ENCODE assay signal across 9 cellular contexts in the genomic region with DNA sequence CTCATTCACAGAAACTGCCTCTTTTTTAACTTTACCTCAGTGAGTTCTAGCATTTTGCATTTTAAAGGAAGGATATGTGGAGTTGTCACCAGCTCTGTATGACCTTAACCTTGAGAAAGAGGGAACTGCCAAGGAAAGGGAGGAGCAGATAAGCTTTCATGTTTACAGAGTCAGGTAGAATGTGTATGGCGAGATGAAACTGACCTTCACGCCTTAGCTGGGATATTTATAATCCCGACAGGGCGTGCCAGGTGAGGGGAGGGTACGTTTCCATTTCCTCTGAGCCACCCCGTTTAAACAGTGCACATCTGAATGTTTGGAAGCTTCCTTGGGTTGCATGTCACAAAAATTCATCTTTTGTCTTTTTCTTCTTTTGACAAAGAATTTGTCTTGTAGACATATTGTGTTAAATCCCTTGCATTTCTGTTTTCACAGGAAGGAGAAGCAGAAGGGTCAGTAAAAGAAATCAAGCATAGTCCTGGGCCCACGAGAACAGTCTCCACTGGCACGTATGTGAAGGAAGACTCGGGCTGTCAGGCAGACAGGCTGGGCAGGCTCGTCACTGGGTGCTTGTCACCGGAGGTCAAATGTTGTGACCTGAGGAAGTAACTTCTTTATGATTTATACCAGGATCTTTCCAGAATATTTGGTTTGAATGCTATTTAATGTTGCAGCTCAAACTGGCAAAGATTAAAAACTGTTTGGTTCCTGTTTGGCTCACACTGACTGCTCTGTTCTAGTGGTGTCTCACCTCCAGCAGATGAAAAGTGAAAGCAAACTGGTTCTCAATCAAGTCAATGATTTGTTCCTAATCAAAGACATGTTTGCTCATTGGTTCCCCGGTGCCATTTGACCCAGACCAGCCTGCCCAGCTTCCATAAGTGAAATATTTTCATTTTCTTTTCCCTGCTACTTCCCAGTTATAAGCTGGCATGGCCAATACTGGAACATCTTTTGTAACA. TPM values are rescaled to one million over a fixed set of nuclear protein-coding genes. Genes with fewer than 3 reads are reported as not detected.
DNase-seq lines count a peak whose midpoint lies in the region; ATAC-seq, FAIRE-seq and TF ChIP-seq lines count a peak whose summit lies in the region.
"Had no signal": no experiment of that assay in that cellular context is flagged by ENCODE, and none has a peak within 500 bp of the region (broad histone marks: within the 10 kb centered on the region; RNA-seq: fewer than 3 reads in every experiment).

No MANE protein-coding gene starts in this region.

- TF ChIP-seq CTCF in K562 (IDR thresholded peaks at IDR 0.05 in 2 of 3, conservative IDR thresholded peaks at IDR 0.05 in 1 of 3; ENCODE audit: insufficient read depth in 2 of 3, low read depth in 1 of 3, low read length in 3 of 3): no peak
- TF ChIP-seq CTCF in tibial artery (IDR thresholded peaks at IDR 0.05): no peak

- POLR2A ChIA-PET in K562 (lab: Yijun Ruan, JAX): interaction anchor here (1.6 kb wide), 1 partner anchor 26 kb away, joined by 4 read pairs; no protein-coding TSS in a partner anchor

- H3K27me3 ChIP-seq in K562 (ENCODE audit: control insufficient read depth in 2 of 2, insufficient read depth in 2 of 2, low read length in 2 of 2) (no peaks in the 10 kb centered on the region), tibial artery (no peaks in the 10 kb centered on the region), SJCRH30 (no peaks in the 10 kb centered on the region)

- CTCF ChIA-PET in K562 (lab: Yijun Ruan, JAX; ENCODE audit: low intra/inter-chr PET ratio): no interaction called here

- TF ChIP-seq POLR2A in GM12891 (IDR thresholded peaks at IDR 0.05; ENCODE audit: low read depth, low read length) (no peak), K562 (conservative IDR thresholded peaks at IDR 0.05) (no peak)

- peak overlapping the region; percentile 80 for H3K4me3 Mint-ChIP-seq in natural killer cell treated with Interleukin-12 subunit alpha and Interleukin-12 subunit beta and Interleukin-15 and Interleukin-18, amount 100 ng/mL, for 72 hours

- H3K36me3 Mint-ChIP-seq in natural killer cell treated with Interleukin-12 subunit alpha and Interleukin-12 subunit beta and Interleukin-15 and Interleukin-18, amount 100 ng/mL, for 72 hours: peaks cover 32% of the 10 kb centered on the region

- FAIRE-seq in GM12891 (lab: Jason Lieb, UNC) (peak; percentile 83), K562 (lab: Jason Lieb, UNC) (peak; percentile 91)

- H3K4me2 ChIP-seq in K562 (ENCODE audit: insufficient read depth, low read length): peak overlapping the region; percentile 53

- H3K79me2 ChIP-seq in K562 (ENCODE audit: control insufficient read depth, insufficient read depth, low read length): no peaks in the 10 kb centered on the region

- peak overlapping the region; percentile 67 to 80 for H3K27ac Mint-ChIP-seq in natural killer cell treated with Interleukin-12 subunit alpha and Interleukin-12 subunit beta and Interleukin-15 and Interleukin-18, amount 100 ng/mL, for 72 hours

- 7% methylated on average over 12 of the region's 12 CpGs for WGBS in K562 (ENCODE audit: insufficient coverage, low coverage, missing lambda C conversion rate)

- peak overlapping the region; percentile 56; the same call in 2 of the 3 replicates for H3K27ac ChIP-seq in K562 (ENCODE audit: extremely low read depth, low read depth, low read length)
- no peak overlapping the region for H3K27ac ChIP-seq in tibial artery
- no peak overlapping the region for H3K27ac ChIP-seq in SJCRH30

- H3K9me3 ChIP-seq in K562 (replicated peaks; ENCODE audit: control insufficient read depth, insufficient read depth, low read depth, low read length) (no peaks in the 10 kb centered on the region), tibial artery (no peaks in the 10 kb centered on the region), SJCRH30 (replicated peaks) (no peaks in the 10 kb centered on the region)

- no TSS peak for BruUV-seq in K562 (replicated peaks; lab: Mats Ljungman, UMichigan)

- intact Hi-C loops in K562 (cut with micrococcal nuclease) (loop anchor here (5.0 kb wide), 1 partner anchor 46 kb away; a partner anchor contains a TSS), tibial artery (cut with DNase I; ENCODE audit: low total_unique reads) (no loop called here)

- H2AFZ ChIP-seq in K562 (ENCODE audit: low read depth, low read length): peak overlapping the region; percentile 75

- DNase-seq in GM12891 (ENCODE audit: insufficient read length, low spot score): no peak
- peak in 1 of 4 experiments; percentile 41 for DNase-seq in K562 (ENCODE audit: extremely low read depth in 1 of 4, low spot score in 3 of 4)
- DNase-seq in natural killer cell treated with Interleukin-12 subunit alpha and Interleukin-12 subunit beta and Interleukin-15 and Interleukin-18, amount 100 ng/mL, for 72 hours (ENCODE audit: low spot score): no peak
- DNase-seq in tibial artery: no peak
- DNase-seq in DMS79 treated with DMSO at 0.1 percent for 48 hours (lab: John Stamatoyannopoulos, UW): no peak
- no peak for DNase-seq in SJCRH30
- DNase-seq: DMS53 had no signal

- ATAC-seq in HG03439 (IDR thresholded peaks at IDR 0.05; ENCODE audit: unreplicated experiment) (peak; percentile 65), K562 (peak; percentile 66), HG02678 (IDR thresholded peaks at IDR 0.05; ENCODE audit: unreplicated experiment) (no peak)
- ATAC-seq in natural killer cell treated with Interleukin-12 subunit alpha and Interleukin-12 subunit beta and Interleukin-15 and Interleukin-18, amount 100 ng/mL, for 72 hours: peak; percentile 75 to 80

- no peaks in the 10 kb centered on the region for H3K9me1 ChIP-seq in K562 (ENCODE audit: control insufficient read depth, insufficient read depth, low read length)

- H3K4me3 ChIP-seq in K562 (no peak overlapping the region), tibial artery (no peak overlapping the region), SJCRH30 (no peak overlapping the region)

- peaks cover 0 to 25% of the 10 kb centered on the region in 2 experiments; a peak in 3 of 5 replicates for H3K4me1 ChIP-seq in K562 (replicated peaks in 1 of 2; ENCODE audit: control insufficient read depth in 2 of 2, insufficient read depth in 2 of 2, low read length in 2 of 2)
- peaks cover 0 to 6% (median 0%) of the 10 kb centered on the region in 4 donors for H3K4me1 ChIP-seq in tibial artery
- H3K4me1 ChIP-seq in SJCRH30: no peaks in the 10 kb centered on the region

- H3K9ac ChIP-seq in K562 (ENCODE audit: insufficient read depth in 1 of 2, low read depth in 2 of 2, low read length in 2 of 2): no peak overlapping the region

- in situ Hi-C loops in K562 (cut with MboI): no loop called here

- H3K9me3 Mint-ChIP-seq in natural killer cell treated with Interleukin-12 subunit alpha and Interleukin-12 subunit beta and Interleukin-15 and Interleukin-18, amount 100 ng/mL, for 72 hours: no peaks in the 10 kb centered on the region

- H4K20me1 ChIP-seq in K562 (replicated peaks; ENCODE audit: control insufficient read depth, insufficient read depth, low read length): no peaks in the 10 kb centered on the region

- no peaks in the 10 kb centered on the region for H3K36me3 ChIP-seq in K562 (ENCODE audit: control insufficient read depth, insufficient read depth, low read length)
- peaks cover 80 to 86% (median 85%) of the 10 kb centered on the region in 3 donors for H3K36me3 ChIP-seq in tibial artery
- no peaks in the 10 kb centered on the region for H3K36me3 ChIP-seq in SJCRH30

- no peaks in the 10 kb centered on the region for H3K27me3 Mint-ChIP-seq in natural killer cell treated with Interleukin-12 subunit alpha and Interleukin-12 subunit beta and Interleukin-15 and Interleukin-18, amount 100 ng/mL, for 72 hours

- peaks cover 33 to 41% of the 10 kb centered on the region in 2 donors for H3K4me1 Mint-ChIP-seq in natural killer cell treated with Interleukin-12 subunit alpha and Interleukin-12 subunit beta and Interleukin-15 and Interleukin-18, amount 100 ng/mL, for 72 hours (ENCODE audit: low read depth in 2 of 2)

- TF ChIP-seq EP300 in K562 (IDR thresholded peaks at IDR 0.05; ENCODE audit: low read length): peak; percentile 29; the same call in 1 of the 2 replicates

- no peak for TF ChIP-seq RAD21 in K562 (CRISPR knock-in tag; conservative IDR thresholded peaks at IDR 0.05 in 1 of 2, IDR thresholded peaks at IDR 0.05 in 1 of 2)

RNA-seq across cellular contexts. Expression of a gene that starts 16.1 kb away (rescaled TPM):
- 31.1 TPM for polyA plus RNA-seq in GM12891 (2012; ENCODE audit: low read depth, missing spikeins)
- 3.1 and 10.3 TPM in 2 replicates for total RNA-seq in K562 (2011; cell fraction: chromatin; rRNA removed; ENCODE audit: low replicate concordance)
- total RNA-seq in K562 (2011; cell fraction: nucleolus; rRNA removed): 1.6 and 1.7 TPM in 2 replicates
- 3.6 and 8.3 TPM in 2 replicates for total RNA-seq in K562 (2011; cell fraction: nucleoplasm; rRNA removed)
- total RNA-seq in K562 (2014; rRNA removed) (5.8 and 6.0 TPM in 2 replicates), K562 (2014; rRNA removed; fragmentation: Illumina TruSeq; extraction: Trizol) (4.7 and 4.8 TPM in 2 replicates), K562 (2015; rRNA removed; fragmentation: Illumina TruSeq; extraction: Trizol) (3.0 and 3.4 TPM in 2 replicates), K562 (2021) (5.3 and 6.8 TPM in 2 replicates)
- polyA plus RNA-seq in K562 (2011; rRNA removed) (4.6 and 5.0 TPM in 2 replicates), K562 (2014; fragmentation: Illumina TruSeq; extraction: Trizol) (5.2 and 5.3 TPM in 2 replicates), K562 (2014; fragmentation: Nextera tagmentation; extraction: Ambion mirVana) (1 to 10 TPM; 2.2 to 2.4 TPM), K562 (2014; rRNA removed) (4.1 and 5.1 TPM in 2 replicates)
- 0.79 and 1.8 TPM in 2 replicates for polyA plus RNA-seq in K562 (2011; cell fraction: cytosol; rRNA removed)
- polyA plus RNA-seq in K562 (2011; cell fraction: nucleus; rRNA removed): 3.9 and 4.8 TPM in 2 replicates
- polyA plus RNA-seq in K562 (2012): 13.6 and 29.9 TPM in 2 replicates
- polyA minus RNA-seq in K562 (2011; rRNA and poly(A)+ RNA removed): 5.0 and 5.8 TPM in 2 replicates
- polyA minus RNA-seq in K562 (2011; cell fraction: cytosol; rRNA and poly(A)+ RNA removed): 1.9 and 4.8 TPM in 2 replicates
- polyA minus RNA-seq in K562 (2011; cell fraction: nucleus; rRNA and poly(A)+ RNA removed): 1.3 and 2.6 TPM in 2 replicates
- total RNA-seq in natural killer cell treated with Interleukin-12 subunit alpha and Interleukin-12 subunit beta and Interleukin-15 and Interleukin-18, amount 100 ng/mL, for 72 hours: 10 to 100 TPM; 56.1 to 89.6 TPM
- total RNA-seq in SJCRH30 (2014; rRNA removed; shearing (Covaris generic)): 3.6 and 4.0 TPM in 2 replicates

RNA-seq across cellular contexts. Expression of a gene that starts 45.2 kb away (rescaled TPM):
- 8.0 TPM for polyA plus RNA-seq in GM12891 (2012; ENCODE audit: low read depth, missing spikeins)
- 70.9 and 136 TPM in 2 replicates for total RNA-seq in K562 (2011; cell fraction: chromatin; rRNA removed; ENCODE audit: low replicate concordance)
- 37.0 and 42.4 TPM in 2 replicates for total RNA-seq in K562 (2011; cell fraction: nucleolus; rRNA removed)
- total RNA-seq in K562 (2011; cell fraction: nucleoplasm; rRNA removed): 41.4 and 42.4 TPM in 2 replicates
- total RNA-seq in K562 (2014; rRNA removed) (59.0 and 61.1 TPM in 2 replicates), K562 (2014; rRNA removed; fragmentation: Illumina TruSeq; extraction: Trizol) (54.6 and 61.9 TPM in 2 replicates), K562 (2015; rRNA removed; fragmentation: Illumina TruSeq; extraction: Trizol) (55.2 and 56.4 TPM in 2 replicates), K562 (2021) (59.4 and 68.1 TPM in 2 replicates)
- polyA plus RNA-seq in K562 (2011; rRNA removed) (18.7 and 25.9 TPM in 2 replicates), K562 (2014; fragmentation: Illumina TruSeq; extraction: Trizol) (40.0 and 48.0 TPM in 2 replicates), K562 (2014; fragmentation: Nextera tagmentation; extraction: Ambion mirVana) (10 to 100 TPM; 10.4 to 26.1 TPM), K562 (2014; rRNA removed) (32.7 and 34.3 TPM in 2 replicates)
- polyA plus RNA-seq in K562 (2011; cell fraction: cytosol; rRNA removed): 8.2 and 9.0 TPM in 2 replicates
- polyA plus RNA-seq in K562 (2011; cell fraction: nucleus; rRNA removed): 21.4 and 24.5 TPM in 2 replicates
- polyA plus RNA-seq in K562 (2012): 18.1 and 26.1 TPM in 2 replicates
- 34.5 and 37.9 TPM in 2 replicates for polyA minus RNA-seq in K562 (2011; rRNA and poly(A)+ RNA removed)
- polyA minus RNA-seq in K562 (2011; cell fraction: cytosol; rRNA and poly(A)+ RNA removed): 18.7 and 25.1 TPM in 2 replicates
- polyA minus RNA-seq in K562 (2011; cell fraction: nucleus; rRNA and poly(A)+ RNA removed): 33.0 and 42.0 TPM in 2 replicates
- total RNA-seq in natural killer cell treated with Interleukin-12 subunit alpha and Interleukin-12 subunit beta and Interleukin-15 and Interleukin-18, amount 100 ng/mL, for 72 hours: 100 to 1,000 TPM in 1 of 2 donors, 10 to 100 TPM in 1; 40.0 to 120 TPM
- 49.5 and 53.1 TPM in 2 replicates for total RNA-seq in SJCRH30 (2014; rRNA removed; shearing (Covaris generic))

Comparison
In these comparisons a context has a peak if more than half of its experiments do, and no peak if none do; other contexts are left out.
1. RNA of a gene that starts 16.1 kb away (total RNA-seq): 56.1 to 89.6 TPM in natural killer cell treated with Interleukin-12 subunit alpha and Interleukin-12 subunit beta and Interleukin-15 and Interleukin-18, amount 100 ng/mL, for 72 hours; 1.6 to 10.3 TPM in K562 and 3.6 to 4.0 TPM in SJCRH30; every median in the first group is over 4 times any median in the second.